Comparison of ENCODE assay signal across 8 cellular contexts in genomic region chr11:67468509-67468834, GRCh38. TPM values are rescaled to one million over a fixed set of nuclear protein-coding genes. Genes with fewer than 3 reads are reported as not detected.
A peak's percentile ranks its signal among the peaks of the same experiment; 100 is the strongest.
DNase-seq lines count a peak whose midpoint lies in the region; ATAC-seq and TF ChIP-seq lines count a peak whose summit lies in the region.

No MANE protein-coding gene starts in this region.

- H3K4me1 Mint-ChIP-seq in activated B cell treated with CpG ODN at 0.5 μM for 24 hours: peaks cover 55% of the 10 kb centered on the region

- H3K27me3 ChIP-seq in HAP-1 (ENCODE audit: low read depth) (no peaks in the 10 kb centered on the region), iPS DF 6.9 (ENCODE audit: control insufficient read depth, insufficient read depth, low read length) (no peaks in the 10 kb centered on the region)

- H3K36me3 ChIP-seq in HAP-1 (replicated peaks): no peaks in the 10 kb centered on the region
- no peaks in the 10 kb centered on the region for H3K36me3 ChIP-seq in iPS DF 6.9 (ENCODE audit: control insufficient read depth, insufficient read depth, low read length)

- in situ Hi-C loops in HAP-1 (cut with MboI; ENCODE audit: low sequenced_read_pairs): no loop called here

- DNase-seq in AG04449 (ENCODE audit: low read depth, low spot score): no peak
- no peak for DNase-seq in HAP-1 (ENCODE audit: low spot score in 2 of 2)
- no peak for DNase-seq in activated B cell treated with CpG ODN at 0.5 μM for 24 hours
- DNase-seq in iPS DF 6.9 (ENCODE audit: low read depth, low spot score): no peak
- DNase-seq in stimulated activated naive CD8-positive, alpha-beta T cell treated with anti-CD3 and anti-CD28 coated beads, Interleukin-15, Interleukin-2, amounts not matched to agents 100 U/mL and 50 U/mL, for 24 hours: no peak
- DNase-seq in cortex of kidney (lab: John Stamatoyannopoulos, UW): no peak
- no peak for DNase-seq in retina

- H3K9me3 ChIP-seq in HAP-1 (no peaks in the 10 kb centered on the region), iPS DF 6.9 (ENCODE audit: control insufficient read depth, insufficient read depth, low read length) (no peaks in the 10 kb centered on the region)

- no peak overlapping the region for H3K27ac ChIP-seq in iPS DF 6.9 (ENCODE audit: low read length)

- H3K4me3 Mint-ChIP-seq in activated B cell treated with CpG ODN at 0.5 μM for 24 hours: peak overlapping the region; percentile 89

- TF ChIP-seq CTCF in AG04449 (IDR thresholded peaks at IDR 0.05; ENCODE audit: insufficient read depth, low read length, missing control alignments) (no peak), activated B cell treated with CpG ODN at 0.5 μM for 24 hours (IDR thresholded peaks at IDR 0.05) (no peak)

- peak overlapping the region; percentile 91 for H3K27ac Mint-ChIP-seq in activated B cell treated with CpG ODN at 0.5 μM for 24 hours

- no CpG with 5 or more reads among the region's 10 CpGs for WGBS in iPS DF 6.9 (ENCODE audit: insufficient coverage, insufficient read length)

- ATAC-seq in activated B cell treated with CpG ODN at 0.5 μM for 24 hours (ENCODE audit: low read depth): no peak
- ATAC-seq in stimulated activated naive CD8-positive, alpha-beta T cell treated with anti-CD3 and anti-CD28 coated beads, Interleukin-15, Interleukin-2, amounts not matched to agents 100 U/mL and 50 U/mL, for 24 hours: peak; percentile 1
- no peak for ATAC-seq in HG03095 (IDR thresholded peaks at IDR 0.05; ENCODE audit: unreplicated experiment)

- H3K4me3 ChIP-seq in AG04449 (ENCODE audit: low read depth, low read length): peak overlapping the region; percentile 79
- H3K4me3 ChIP-seq in HAP-1: peak overlapping the region; percentile 80
- H3K4me3 ChIP-seq in iPS DF 6.9 (ENCODE audit: low read length): peak overlapping the region; percentile 93; the same call in 1 of the 2 replicates

- H3K27me3 Mint-ChIP-seq in activated B cell treated with CpG ODN at 0.5 μM for 24 hours: no peaks in the 10 kb centered on the region

- peaks cover 11% of the 10 kb centered on the region for H3K36me3 Mint-ChIP-seq in activated B cell treated with CpG ODN at 0.5 μM for 24 hours (ENCODE audit: low read depth)

- H3K9me3 Mint-ChIP-seq in activated B cell treated with CpG ODN at 0.5 μM for 24 hours: no peaks in the 10 kb centered on the region

- POLR2A ChIA-PET in AG04449 (lab: Yijun Ruan, JAX) (interaction anchor here (1.0 to 3.1 kb wide), 4 partner anchors 9 to 122 kb away, joined by 3 to 12 read pairs (median 6); partner anchors contain the start of genes PPP1CA and PTPRCAP), activated B cell treated with CpG ODN at 0.5 μM for 24 hours (lab: Charles Lee) (interaction anchor here (0.5 to 33.4 kb wide), 24 partner anchors 9 to 200 kb away, joined by 3 to 1417 read pairs (median 4); partner anchors contain the start of genes AIP, CDK2AP2, CLCF1 and CORO1B)

- H3K4me1 ChIP-seq in HAP-1: peaks cover 10% of the 10 kb centered on the region
- H3K4me1 ChIP-seq in iPS DF 6.9 (ENCODE audit: control insufficient read depth, insufficient read depth, low read length): no peaks in the 10 kb centered on the region; the same call in 1 of the 2 replicates

- intact Hi-C loops in activated B cell treated with CpG ODN at 0.5 μM for 24 hours (cut with micrococcal nuclease): loop anchor here (2.0 kb wide), 1 partner anchor 116 kb away; the partner anchor contains the start of gene POLD4

- CTCF ChIA-PET in AG04449 (lab: Yijun Ruan, JAX) (interaction anchor here (0.6 to 2.8 kb wide), 11 partner anchors 15 to 162 kb away, joined by 3 to 18 read pairs (median 4); partner anchors contain the start of genes AIP, NUDT8, PPP1CA and RPS6KB2), activated B cell treated with CpG ODN at 0.5 μM for 24 hours (lab: Charles Lee) (interaction anchor here (1.3 to 2.6 kb wide), 5 partner anchors 15 to 67 kb away, joined by 3 to 23 read pairs (median 6); partner anchors contain the start of genes CORO1B, PPP1CA and PTPRCAP)

RNA-seq across cellular contexts. Expression of gene TMEM134, which starts 0.6 kb away (rescaled TPM):
- 76.0 and 83.5 TPM in 2 replicates for total RNA-seq in activated B cell treated with CpG ODN at 0.5 μM for 24 hours

RNA-seq across cellular contexts. Expression of gene CABP4, which starts 13.3 kb away (rescaled TPM):
- total RNA-seq in activated B cell treated with CpG ODN at 0.5 μM for 24 hours: 2.1 and 3.0 TPM in 2 replicates

RNA-seq across cellular contexts. Expression of gene AIP, which starts 14.4 kb away (rescaled TPM):
- total RNA-seq in activated B cell treated with CpG ODN at 0.5 μM for 24 hours: 108 and 114 TPM in 2 replicates

RNA-seq across cellular contexts. Expression of gene GPR152, which starts 15.9 kb away (rescaled TPM):
- total RNA-seq in activated B cell treated with CpG ODN at 0.5 μM for 24 hours: not detected in 2 replicates

RNA-seq across cellular contexts. Expression of gene CORO1B, which starts 25.2 kb away (rescaled TPM):
- total RNA-seq in activated B cell treated with CpG ODN at 0.5 μM for 24 hours: 34.0 and 39.7 TPM in 2 replicates
